Comparison of ENCODE assay signal across 8 cellular contexts in the genomic region with DNA sequence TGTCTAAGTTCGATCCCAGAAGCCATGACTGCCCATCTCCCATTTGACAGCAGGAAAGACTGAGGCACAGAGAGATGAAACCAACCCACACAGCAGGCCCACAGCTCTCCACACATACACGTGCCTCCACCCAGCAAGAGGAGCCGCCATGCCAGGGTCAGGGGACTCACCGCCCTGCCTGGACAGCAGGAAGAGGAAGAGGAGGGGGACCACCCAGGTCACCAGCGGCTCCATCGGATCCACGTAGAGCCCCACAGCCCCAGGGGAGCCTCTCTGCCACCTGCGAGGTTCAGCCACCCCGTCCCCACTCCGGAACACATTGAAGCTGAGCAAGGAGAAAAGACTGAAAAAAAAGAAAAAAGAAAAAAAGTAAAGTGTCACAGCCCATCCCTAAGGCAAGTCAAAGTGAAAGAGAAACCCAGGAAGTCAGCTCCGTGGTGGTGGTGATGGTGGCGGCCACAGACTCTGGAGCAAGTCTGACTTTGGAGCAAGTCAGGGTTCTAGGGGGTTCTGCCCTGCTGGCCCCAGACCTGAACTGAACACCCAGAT. TPM values are rescaled to one million over a fixed set of nuclear protein-coding genes. Genes with fewer than 3 reads are reported as not detected.
A peak's percentile ranks its signal among the peaks of the same experiment; 100 is the strongest.
DNase-seq lines count a peak whose midpoint lies in the region; ATAC-seq, FAIRE-seq and TF ChIP-seq lines count a peak whose summit lies in the region.

TSS of gene IL12RB1 (minus strand) at position 345 of the 549 bp plus-strand sequence. CDS start at position 234, 111 bp downstream.

- H3K9me3 ChIP-seq in thyroid gland (no peaks in the 10 kb centered on the region), ovary (no peaks in the 10 kb centered on the region)

- peak within 1 kb of the TSS; percentile 76 for H3K4me3 ChIP-seq in GM12875 (ENCODE audit: low read depth, low read length)
- peak within 1 kb of the TSS; percentile 52 for H3K4me3 ChIP-seq in coronary artery
- H3K4me3 ChIP-seq in thyroid gland (replicated peaks in 1 of 3): no peak within 1 kb of the TSS
- no peak within 1 kb of the TSS for H3K4me3 ChIP-seq in ovary

- DNase-seq in coronary artery (ENCODE audit: low spot score) (no peak), thyroid gland (no peak), ovary (no peak), HTR-8/SVneo (ENCODE audit: insufficient read length, low spot score) (no peak)
- peak; percentile 73 for DNase-seq in stimulated activated CD4-positive, alpha-beta T cell treated with anti-CD3 and anti-CD28 coated beads, Interleukin-15, amount 100 ng/mL, for 24 hours

- no peak for TF ChIP-seq EP300 in ovary (IDR thresholded peaks at IDR 0.05)

- no peak within 1 kb of the TSS for H3K27ac ChIP-seq in coronary artery
- H3K27ac ChIP-seq in thyroid gland: no peak within 1 kb of the TSS
- H3K27ac ChIP-seq in ovary: no peak within 1 kb of the TSS

- H3K4me1 ChIP-seq in thyroid gland: no peaks in the 10 kb centered on the region
- no peaks in the 10 kb centered on the region for H3K4me1 ChIP-seq in ovary (ENCODE audit: insufficient read depth)

- peak within 1 kb of the TSS; percentile 93 for H3K27ac Mint-ChIP-seq in T-helper 1 cell treated with Interleukin-12 subunit alpha and Interleukin-12 subunit beta and Interleukin-4 antibody, amounts not matched to agents 30 μg/mL and 1 μg/mL, for 36 hours

- WGBS in thyroid gland, 2 donors: 51 to 58% methylated on average over 12 of the region's 12 CpGs
- WGBS in ovary, 3 donors: 46 to 52% (median 48%) methylated on average over 12 of the region's 12 CpGs

- H3K27me3 Mint-ChIP-seq in T-helper 1 cell treated with Interleukin-12 subunit alpha and Interleukin-12 subunit beta and Interleukin-4 antibody, amounts not matched to agents 30 μg/mL and 1 μg/mL, for 36 hours (ENCODE audit: low read depth): no peaks in the 10 kb centered on the region

- peaks cover 61% of the 10 kb centered on the region for H3K4me1 Mint-ChIP-seq in T-helper 1 cell treated with Interleukin-12 subunit alpha and Interleukin-12 subunit beta and Interleukin-4 antibody, amounts not matched to agents 30 μg/mL and 1 μg/mL, for 36 hours (ENCODE audit: low read depth)

- TF ChIP-seq POLR2A in thyroid gland (IDR thresholded peaks at IDR 0.05) (no peak), ovary (IDR thresholded peaks at IDR 0.05) (no peak)

- intact Hi-C loops in thyroid gland (cut with DNase I) (no loop called here), ovary (cut with DNase I) (no loop called here)

- ATAC-seq in GM21786 (IDR thresholded peaks at IDR 0.05; ENCODE audit: unreplicated experiment): no peak

- peaks cover 28% of the 10 kb centered on the region for H3K36me3 Mint-ChIP-seq in T-helper 1 cell treated with Interleukin-12 subunit alpha and Interleukin-12 subunit beta and Interleukin-4 antibody, amounts not matched to agents 30 μg/mL and 1 μg/mL, for 36 hours (ENCODE audit: low read depth)

- H3K27me3 ChIP-seq in thyroid gland (no peaks in the 10 kb centered on the region), ovary (no peaks in the 10 kb centered on the region)

- H3K36me3 ChIP-seq in thyroid gland: no peaks in the 10 kb centered on the region
- H3K36me3 ChIP-seq in ovary: no peaks in the 10 kb centered on the region

- H3K4me3 Mint-ChIP-seq in T-helper 1 cell treated with Interleukin-12 subunit alpha and Interleukin-12 subunit beta and Interleukin-4 antibody, amounts not matched to agents 30 μg/mL and 1 μg/mL, for 36 hours: peak within 1 kb of the TSS; percentile 92

- FAIRE-seq in HTR-8/SVneo (lab: Jason Lieb, UNC): no peak

- TF ChIP-seq CTCF in GM12875 (IDR thresholded peaks at IDR 0.05; ENCODE audit: borderline replicate concordance, insufficient read depth, low read depth, low read length): no peak
- no peak for TF ChIP-seq CTCF in coronary artery (IDR thresholded peaks at IDR 0.05)
- TF ChIP-seq CTCF in thyroid gland (IDR thresholded peaks at IDR 0.05): no peak
- no peak for TF ChIP-seq CTCF in ovary (IDR thresholded peaks at IDR 0.05)

- peaks cover 5% of the 10 kb centered on the region for H3K9me3 Mint-ChIP-seq in T-helper 1 cell treated with Interleukin-12 subunit alpha and Interleukin-12 subunit beta and Interleukin-4 antibody, amounts not matched to agents 30 μg/mL and 1 μg/mL, for 36 hours

RNA-seq across cellular contexts. Expression of gene IL12RB1, which starts in this region (rescaled TPM):
- 1 to 10 TPM in 1 of 4 donors, under 1 TPM in 1, not detected in 2; 0.93 to 1.1 TPM for total RNA-seq in thyroid gland
- under 1 TPM; 0.31 to 0.89 (median 0.57) TPM for total RNA-seq in ovary
- under 1 TPM; 0.22 to 0.70 TPM for polyA plus RNA-seq in ovary

Comparison
In these comparisons a context has a peak if more than half of its experiments do, and no peak if none do; other contexts are left out.
1. H3K4me3 ChIP-seq: peak in GM12875 (single experiment) and coronary artery (single experiment); none in thyroid gland (0 of 3) and ovary (single experiment).